ENCODE assay signal across 23 cellular contexts in the genomic region with DNA sequence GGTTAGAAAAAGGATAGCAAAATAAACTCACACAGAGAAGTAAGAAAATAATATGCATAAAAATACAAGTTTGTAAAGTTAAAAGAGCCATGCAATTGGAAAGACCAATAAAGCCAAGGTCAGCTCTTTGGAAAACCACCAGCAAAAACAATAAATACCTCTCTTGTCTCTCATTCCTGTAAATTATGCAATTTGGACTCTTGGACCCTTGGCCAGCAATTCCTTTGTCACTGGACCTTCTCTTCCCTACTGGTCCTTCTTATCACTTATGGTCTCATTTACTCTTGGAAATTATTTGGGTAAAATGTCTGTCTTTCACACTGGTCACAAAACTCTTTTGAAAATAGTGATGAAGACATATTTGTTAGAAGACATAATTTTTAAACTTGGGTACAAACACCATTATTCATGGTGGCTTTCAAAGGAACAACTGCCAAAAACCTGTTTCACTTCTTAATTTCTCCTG.
"Had no signal": no experiment of that assay in that cellular context is flagged by ENCODE, and none has a peak within 500 bp of the region (broad histone marks: within the 10 kb centered on the region; RNA-seq: fewer than 3 reads in every experiment).

No MANE protein-coding gene starts in this region.

- H3K27me3 Mint-ChIP-seq: dendritic cell treated with granulocyte-macrophage colony-stimulating factor and Interleukin-4, amounts not matched to agents 40 ng/mL and 50 ng/mL, for 4 days; effector memory CD8-positive, alpha-beta T cell; naive thymus-derived CD4-positive, alpha-beta T cell had no signal

- H3K27ac Mint-ChIP-seq: dendritic cell treated with granulocyte-macrophage colony-stimulating factor and Interleukin-4, amounts not matched to agents 40 ng/mL and 50 ng/mL, for 4 days; effector memory CD8-positive, alpha-beta T cell; immature natural killer cell; naive thymus-derived CD4-positive, alpha-beta T cell; stimulated activated effector memory CD8-positive, alpha-beta T cell treated with anti-CD3 and anti-CD28 coated beads, Interleukin-12 subunit alpha, Interleukin-12 subunit beta, amount 100 ng/mL, for 72 hours had no signal

- H3K9me3 ChIP-seq: esophagus muscularis mucosa, gastrocnemius medialis, heart right ventricle, left ventricle myocardium inferior, neutrophil, right atrium auricular region, tibial artery, upper lobe of left lung, uterus had no signal

- ATAC-seq: effector memory CD8-positive, alpha-beta T cell; gastrocnemius medialis; heart right ventricle; naive thymus-derived CD4-positive, alpha-beta T cell; stimulated activated effector memory CD8-positive, alpha-beta T cell treated with anti-CD3 and anti-CD28 coated beads, Interleukin-12 subunit alpha, Interleukin-12 subunit beta, amount 100 ng/mL, for 72 hours; stimulated activated naive CD8-positive, alpha-beta T cell treated with anti-CD3 and anti-CD28 coated beads, Interleukin-15, Interleukin-2, amounts not matched to agents 100 U/mL and 50 U/mL, for 24 hours had no signal

- H3K36me3 ChIP-seq: esophagus muscularis mucosa, gastrocnemius medialis, heart right ventricle, left ventricle myocardium inferior, neutrophil, right atrium auricular region, tibial artery, upper lobe of left lung, uterus had no signal

- H3K4me1 Mint-ChIP-seq: immature natural killer cell; naive thymus-derived CD4-positive, alpha-beta T cell; stimulated activated effector memory CD8-positive, alpha-beta T cell treated with anti-CD3 and anti-CD28 coated beads, Interleukin-12 subunit alpha, Interleukin-12 subunit beta, amount 100 ng/mL, for 72 hours had no signal

- H3K4me1 ChIP-seq: esophagus muscularis mucosa, gastrocnemius medialis, heart right ventricle, right atrium auricular region, upper lobe of left lung, uterus had no signal

- FAIRE-seq: colon, keratinocyte had no signal

- H3K27me3 ChIP-seq: esophagus muscularis mucosa, gastrocnemius medialis, heart right ventricle, neutrophil, right atrium auricular region, tibial artery, upper lobe of left lung, uterus had no signal

- H3K4me3 Mint-ChIP-seq: dendritic cell treated with granulocyte-macrophage colony-stimulating factor and Interleukin-4, amounts not matched to agents 40 ng/mL and 50 ng/mL, for 4 days; effector memory CD8-positive, alpha-beta T cell; immature natural killer cell; naive thymus-derived CD4-positive, alpha-beta T cell; stimulated activated effector memory CD8-positive, alpha-beta T cell treated with anti-CD3 and anti-CD28 coated beads, Interleukin-12 subunit alpha, Interleukin-12 subunit beta, amount 100 ng/mL, for 72 hours had no signal

- H3K9me3 Mint-ChIP-seq: dendritic cell treated with granulocyte-macrophage colony-stimulating factor and Interleukin-4, amounts not matched to agents 40 ng/mL and 50 ng/mL, for 4 days; effector memory CD8-positive, alpha-beta T cell; naive thymus-derived CD4-positive, alpha-beta T cell; stimulated activated effector memory CD8-positive, alpha-beta T cell treated with anti-CD3 and anti-CD28 coated beads, Interleukin-12 subunit alpha, Interleukin-12 subunit beta, amount 100 ng/mL, for 72 hours had no signal

- H3K27ac ChIP-seq: epithelial cell of prostate, esophagus muscularis mucosa, gastrocnemius medialis, heart right ventricle, left ventricle myocardium inferior, neutrophil, right atrium auricular region, tibial artery, upper lobe of left lung, uterus had no signal

- H3K4me3 ChIP-seq: esophagus muscularis mucosa, gastrocnemius medialis, heart right ventricle, left ventricle myocardium inferior, lung, right atrium auricular region, tibial artery, upper lobe of left lung, uterus had no signal

- DNase-seq: effector memory CD8-positive, alpha-beta T cell; gastrocnemius medialis; heart right ventricle; immature natural killer cell; left ventricle myocardium inferior; mesendoderm; naive thymus-derived CD4-positive, alpha-beta T cell; posterior cingulate gyrus; stimulated activated CD4-positive, alpha-beta T cell treated with anti-CD3 and anti-CD28 coated beads, Interleukin-4, amount 100 ng/mL, for 1 hour; stimulated activated CD8-positive, alpha-beta memory T cell treated with anti-CD3 and anti-CD28 coated beads, Interleukin-4, amount 100 ng/mL, for 48 hours; stimulated activated naive CD8-positive, alpha-beta T cell treated with anti-CD3 and anti-CD28 coated beads, Interleukin-15, Interleukin-2, amounts not matched to agents 100 U/mL and 50 U/mL, for 24 hours; tibial artery; upper lobe of left lung; uterus had no signal

- H3K36me3 Mint-ChIP-seq: immature natural killer cell; naive thymus-derived CD4-positive, alpha-beta T cell; stimulated activated effector memory CD8-positive, alpha-beta T cell treated with anti-CD3 and anti-CD28 coated beads, Interleukin-12 subunit alpha, Interleukin-12 subunit beta, amount 100 ng/mL, for 72 hours had no signal
